ENCODE assay signal across 9 cellular contexts in genomic region chr1:86156571-86157455, GRCh38. TPM values are rescaled to one million over a fixed set of nuclear protein-coding genes. Genes with fewer than 3 reads are reported as not detected.
DNase-seq lines count a peak whose midpoint lies in the region; ATAC-seq and TF ChIP-seq lines count a peak whose summit lies in the region.
"Had no signal": no experiment of that assay in that cellular context is flagged by ENCODE, and none has a peak within 500 bp of the region (broad histone marks: within the 10 kb centered on the region; RNA-seq: fewer than 3 reads in every experiment).

TSS of gene COL24A1 (minus strand) at chr1:86156772. CDS start at chr1:86156396, 376 bp downstream.

- H3K4me1 ChIP-seq in gastroesophageal sphincter, result peaks cover 0 to 37% (median 12%) of the 10 kb centered on the region in 3 donors

- ATAC-seq in GM21526 (IDR thresholded peaks at IDR 0.05; ENCODE audit: low FRiP score, unreplicated experiment) (peak; percentile 49), SK-N-SH treated with all-trans-retinoic acid at 6 μM for 48 hours (peak; percentile 68), gastroesophageal sphincter (peak; percentile 45), HG03196 (IDR thresholded peaks at IDR 0.05; ENCODE audit: unreplicated experiment) (no peak)
- ATAC-seq: HCT116 had no signal

- H3K9me3 ChIP-seq in gastroesophageal sphincter, result no peaks in the 10 kb centered on the region

- no peaks in the 10 kb centered on the region for H3K36me3 ChIP-seq in gastroesophageal sphincter

- peaks cover 20% of the 10 kb centered on the region for H3K4me1 Mint-ChIP-seq in neural crest cell

- H3K27ac Mint-ChIP-seq in neural crest cell (ENCODE audit: unreplicated experiment), result no peak within 1 kb of the TSS

- peak within 1 kb of the TSS; percentile 12 to 84 (median 83) for H3K27ac ChIP-seq in gastroesophageal sphincter

- H3K4me3 ChIP-seq in gastroesophageal sphincter, result peak within 1 kb of the TSS; percentile 23 to 54

- peaks cover 16% of the 10 kb centered on the region for H3K27me3 ChIP-seq in gastroesophageal sphincter

- TF ChIP-seq EP300 in gastroesophageal sphincter (IDR thresholded peaks at IDR 0.05), result no peak

- H3K27me3 Mint-ChIP-seq in neural crest cell (ENCODE audit: low read depth), result peaks cover 84% of the 10 kb centered on the region

- no peak for TF ChIP-seq CTCF in gastroesophageal sphincter (IDR thresholded peaks at IDR 0.05)
- TF ChIP-seq CTCF in neural crest cell (conservative IDR thresholded peaks at IDR 0.05), result no peak

- DNase-seq in AG08396 (ENCODE audit: low spot score) (peak; percentile 75), neural crest cell (ENCODE audit: low read depth, low spot score) (peak; percentile 39), NAMALWA (ENCODE audit: low spot score) (no peak)
- no peak for DNase-seq in activated CD4-positive, CD25-positive, alpha-beta regulatory T cell (lab: John Stamatoyannopoulos, UW)

- WGBS in gastroesophageal sphincter (ENCODE audit: low coverage in 1 of 2), 2 donors, result 9 to 19% methylated on average over 7 to 27 of the region's 52 CpGs

- peak within 1 kb of the TSS; percentile 79 for H3K4me3 Mint-ChIP-seq in neural crest cell

- H3K9me3 Mint-ChIP-seq in neural crest cell, result no peaks in the 10 kb centered on the region

- no peaks in the 10 kb centered on the region for H3K36me3 Mint-ChIP-seq in neural crest cell (ENCODE audit: low read depth)

- TF ChIP-seq POLR2A in gastroesophageal sphincter (IDR thresholded peaks at IDR 0.05), result no peak

TF ChIP-seq in SK-N-SH treated with all-trans-retinoic acid at 6 μM for 48 hours, 23 proteins besides CTCF, POLR2A, EP300 and RAD21:
- no peak for TF ChIP-seq ZFP3 (CRISPR knock-in tag; IDR thresholded peaks at IDR 0.05)
- TF ChIP-seq ZC3H10 (CRISPR knock-in tag; IDR thresholded peaks at IDR 0.05), result no peak
- TF ChIP-seq, protein P1, sequence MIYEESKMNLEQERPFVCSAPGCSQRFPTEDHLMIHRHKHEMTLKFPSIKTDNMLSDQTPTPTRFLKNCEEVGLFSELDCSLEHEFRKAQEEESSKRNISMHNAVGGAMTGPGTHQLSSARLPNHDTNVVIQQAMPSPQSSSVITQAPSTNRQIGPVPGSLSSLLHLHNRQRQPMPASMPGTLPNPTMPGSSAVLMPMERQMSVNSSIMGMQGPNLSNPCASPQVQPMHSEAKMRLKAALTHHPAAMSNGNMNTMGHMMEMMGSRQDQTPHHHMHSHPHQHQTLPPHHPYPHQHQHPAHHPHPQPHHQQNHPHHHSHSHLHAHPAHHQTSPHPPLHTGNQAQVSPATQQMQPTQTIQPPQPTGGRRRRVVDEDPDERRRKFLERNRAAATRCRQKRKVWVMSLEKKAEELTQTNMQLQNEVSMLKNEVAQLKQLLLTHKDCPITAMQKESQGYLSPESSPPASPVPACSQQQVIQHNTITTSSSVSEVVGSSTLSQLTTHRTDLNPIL (CRISPR knock-in tag; IDR thresholded peaks at IDR 0.05; ENCODE audit: low read depth), result no peak
- no peak for TF ChIP-seq TSHZ2 (CRISPR knock-in tag; IDR thresholded peaks at IDR 0.05)
- no peak for TF ChIP-seq ARNTL (CRISPR knock-in tag; IDR thresholded peaks at IDR 0.05; ENCODE audit: borderline replicate concordance, low read depth)
- TF ChIP-seq POU6F1 (CRISPR knock-in tag; IDR thresholded peaks at IDR 0.05; ENCODE audit: borderline replicate concordance, low read depth), result no peak
- TF ChIP-seq ZNF8 (CRISPR knock-in tag; IDR thresholded peaks at IDR 0.05), result no peak
- no peak for TF ChIP-seq ESRRG (CRISPR knock-in tag; IDR thresholded peaks at IDR 0.05)
- TF ChIP-seq GLIS3 (CRISPR knock-in tag; IDR thresholded peaks at IDR 0.05), result no peak
- no peak for TF ChIP-seq OSR1 (CRISPR knock-in tag; IDR thresholded peaks at IDR 0.05)
- no peak for TF ChIP-seq ZNF565 (CRISPR knock-in tag; conservative IDR thresholded peaks at IDR 0.05; ENCODE audit: low read depth)
- TF ChIP-seq, protein P2, sequence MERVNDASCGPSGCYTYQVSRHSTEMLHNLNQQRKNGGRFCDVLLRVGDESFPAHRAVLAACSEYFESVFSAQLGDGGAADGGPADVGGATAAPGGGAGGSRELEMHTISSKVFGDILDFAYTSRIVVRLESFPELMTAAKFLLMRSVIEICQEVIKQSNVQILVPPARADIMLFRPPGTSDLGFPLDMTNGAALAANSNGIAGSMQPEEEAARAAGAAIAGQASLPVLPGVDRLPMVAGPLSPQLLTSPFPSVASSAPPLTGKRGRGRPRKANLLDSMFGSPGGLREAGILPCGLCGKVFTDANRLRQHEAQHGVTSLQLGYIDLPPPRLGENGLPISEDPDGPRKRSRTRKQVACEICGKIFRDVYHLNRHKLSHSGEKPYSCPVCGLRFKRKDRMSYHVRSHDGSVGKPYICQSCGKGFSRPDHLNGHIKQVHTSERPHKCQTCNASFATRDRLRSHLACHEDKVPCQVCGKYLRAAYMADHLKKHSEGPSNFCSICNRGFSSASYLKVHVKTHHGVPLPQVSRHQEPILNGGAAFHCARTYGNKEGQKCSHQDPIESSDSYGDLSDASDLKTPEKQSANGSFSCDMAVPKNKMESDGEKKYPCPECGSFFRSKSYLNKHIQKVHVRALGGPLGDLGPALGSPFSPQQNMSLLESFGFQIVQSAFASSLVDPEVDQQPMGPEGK (CRISPR knock-in tag; IDR thresholded peaks at IDR 0.05; ENCODE audit: borderline replicate concordance), result no peak
- TF ChIP-seq RARB (CRISPR knock-in tag; IDR thresholded peaks at IDR 0.05), result no peak
- no peak for TF ChIP-seq TCF4 (CRISPR knock-in tag; IDR thresholded peaks at IDR 0.05; ENCODE audit: borderline replicate concordance)
- TF ChIP-seq SNAI2 (CRISPR knock-in tag; IDR thresholded peaks at IDR 0.05), result no peak
- no peak for TF ChIP-seq BACH2 (CRISPR knock-in tag; IDR thresholded peaks at IDR 0.05; ENCODE audit: borderline replicate concordance)
- no peak for TF ChIP-seq TOX (CRISPR knock-in tag; IDR thresholded peaks at IDR 0.05; ENCODE audit: borderline replicate concordance)
- TF ChIP-seq PPARA (CRISPR knock-in tag; IDR thresholded peaks at IDR 0.05; ENCODE audit: borderline replicate concordance), result no peak
- no peak for TF ChIP-seq ISL1 (CRISPR knock-in tag; IDR thresholded peaks at IDR 0.05)

RNA-seq across cellular contexts. Expression of gene COL24A1, which starts in this region (rescaled TPM):
- total RNA-seq in gastroesophageal sphincter, result 1 to 10 TPM; 1.2 to 4.7 (median 3.3) TPM
- 0.20 and 0.35 TPM in 2 replicates for total RNA-seq in neural crest cell

Comparison
In these comparisons a context has a peak if more than half of its experiments do, and no peak if none do; other contexts are left out.
1. Peak in DNase-seq in neural crest cell; RNA of the gene not detected or under 1 TPM.